13 cellular contexts compared by ENCODE assay signal in the genomic region with DNA sequence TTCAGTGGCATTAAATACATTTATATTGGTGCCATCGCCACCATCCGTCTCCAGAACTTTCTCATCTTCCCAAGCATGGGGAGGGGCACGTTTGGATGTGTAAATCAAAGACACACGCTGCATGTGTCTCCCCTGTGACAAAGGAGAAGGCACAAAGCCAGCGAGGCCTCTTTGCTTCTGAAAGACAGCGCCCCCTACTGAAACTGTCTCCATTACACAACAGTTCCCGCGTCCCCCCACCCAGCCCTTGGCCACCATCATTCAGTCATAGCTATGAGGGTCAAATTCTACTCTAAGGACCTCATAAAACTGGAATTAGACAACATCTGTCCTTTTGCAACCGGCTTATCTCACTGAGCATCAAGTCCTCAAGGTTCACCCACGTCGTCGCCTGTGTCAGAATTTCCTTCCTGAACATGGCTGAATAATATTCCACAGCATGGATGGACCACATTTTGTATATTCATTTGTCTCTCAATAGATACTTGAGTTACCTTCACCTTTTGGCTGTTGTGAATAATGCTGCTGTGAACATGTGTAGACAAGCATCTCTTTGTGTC.
DNase-seq lines count a peak whose midpoint lies in the region; FAIRE-seq and TF ChIP-seq lines count a peak whose summit lies in the region.
"Had no signal": no experiment of that assay in that cellular context is flagged by ENCODE, and none has a peak within 500 bp of the region (broad histone marks: within the 10 kb centered on the region; RNA-seq: fewer than 3 reads in every experiment).

No MANE protein-coding gene starts in this region.

- no peaks in the 10 kb centered on the region for H3K79me2 ChIP-seq in endothelial cell of umbilical vein (ENCODE audit: control insufficient read depth, insufficient read depth, low read length)

- no peak overlapping the region for H2AFZ ChIP-seq in endothelial cell of umbilical vein (ENCODE audit: low read depth, low read length)

- intact Hi-C loops in endothelial cell of umbilical vein (cut with micrococcal nuclease): no loop called here

- no peaks in the 10 kb centered on the region for H3K9me3 ChIP-seq in endothelial cell of umbilical vein (replicated peaks; ENCODE audit: control insufficient read depth, insufficient read depth, low read length)
- H3K9me3 ChIP-seq: HAP-1, MG63, tibial nerve had no signal

- H3K4me3 ChIP-seq in NB4 (ENCODE audit: low read depth, low read length) (no peak overlapping the region), endothelial cell of umbilical vein (replicated peaks in 1 of 3; ENCODE audit: insufficient read depth in 1 of 3, low read depth in 1 of 3, low read length in 3 of 3) (no peak overlapping the region)
- H3K4me3 ChIP-seq: HAP-1, MG63, tibial nerve had no signal

- DNase-seq in activated CD8-positive, alpha-beta memory T cell treated with anti-CD3 and anti-CD28 coated beads, Interleukin-2, amount 50 U/mL, for 48 hours: peak; percentile 53
- no peak for DNase-seq in activated CD8-positive, alpha-beta memory T cell treated with anti-CD3 and anti-CD28 coated beads, Interleukin-2, amount 50 U/mL, for 4 hours
- DNase-seq in NB4 (ENCODE audit: low read depth) (peak; percentile 43), endothelial cell of umbilical vein (ENCODE audit: low read depth, low spot score) (no peak), glomerular visceral epithelial cell (ENCODE audit: extremely low spot score) (no peak), NCI-H446 (lab: John Stamatoyannopoulos, UW) (no peak), NCI-H1417 (lab: John Stamatoyannopoulos, UW) (no peak)
- DNase-seq in stimulated activated CD8-positive, alpha-beta memory T cell treated with anti-CD3 and anti-CD28 coated beads, Interleukin-4, amount 100 ng/mL, for 48 hours: peak; percentile 33
- DNase-seq: caudate nucleus, MG63 had no signal

- dilution Hi-C loops in endothelial cell of umbilical vein (cut with MboI; ENCODE audit: extremely low pct_ligation_motif_present, low sequenced_read_pairs): no loop called here

- TF ChIP-seq POLR2A in NB4 (IDR thresholded peaks at IDR 0.05; ENCODE audit: extremely low read depth, insufficient read length): no peak
- TF ChIP-seq POLR2A in endothelial cell of umbilical vein (IDR thresholded peaks at IDR 0.05; ENCODE audit: low read depth, low read length): no peak

- no peaks in the 10 kb centered on the region for H3K9me1 ChIP-seq in endothelial cell of umbilical vein (replicated peaks; ENCODE audit: control insufficient read depth, extremely low read depth, insufficient read depth, low read length)

- FAIRE-seq in endothelial cell of umbilical vein (lab: Jason Lieb, UNC): no peak
- FAIRE-seq: islet of Langerhans had no signal

- TF ChIP-seq CTCF in NB4 (IDR thresholded peaks at IDR 0.05; ENCODE audit: low read depth, low read length) (peak; percentile 53), endothelial cell of umbilical vein (IDR thresholded peaks at IDR 0.05; ENCODE audit: extremely low read depth in 1 of 2, insufficient read depth in 1 of 2, low read depth in 1 of 2, low read length in 2 of 2) (peak; percentile 15 to 28)

- no peaks in the 10 kb centered on the region for H3K36me3 ChIP-seq in endothelial cell of umbilical vein (ENCODE audit: control insufficient read depth in 2 of 2, extremely low read depth in 1 of 2, insufficient read depth in 2 of 2, low read length in 2 of 2)
- H3K36me3 ChIP-seq: HAP-1, MG63, tibial nerve had no signal

- peaks cover 7 to 8% of the 10 kb centered on the region in 2 experiments for H3K27me3 ChIP-seq in endothelial cell of umbilical vein (ENCODE audit: control insufficient read depth in 2 of 2, insufficient read depth in 2 of 2, low read length in 2 of 2)
- H3K27me3 ChIP-seq: tibial nerve had no signal

- H3K9ac ChIP-seq in endothelial cell of umbilical vein (replicated peaks; ENCODE audit: extremely low read depth, insufficient read depth, low read length): no peak overlapping the region

- no peaks in the 10 kb centered on the region for H4K20me1 ChIP-seq in endothelial cell of umbilical vein (replicated peaks; ENCODE audit: control insufficient read depth, extremely low read depth, insufficient read depth, low read length)

- no peak overlapping the region for H3K4me2 ChIP-seq in endothelial cell of umbilical vein (ENCODE audit: insufficient read depth, low read length)

- no TSS peak for BruUV-seq in endothelial cell of umbilical vein (replicated peaks; lab: Mats Ljungman, UMichigan)

- CTCF ChIA-PET in endothelial cell of umbilical vein (lab: Charles Lee): no interaction called here

- POLR2A ChIA-PET in endothelial cell of umbilical vein (lab: Charles Lee): no interaction called here

- H3K4me1 ChIP-seq in endothelial cell of umbilical vein (ENCODE audit: control insufficient read depth, extremely low read depth, insufficient read depth, low read length): peaks cover 17% of the 10 kb centered on the region
- H3K4me1 ChIP-seq: HAP-1, tibial nerve had no signal

- no peak overlapping the region for H3K27ac ChIP-seq in endothelial cell of umbilical vein (ENCODE audit: insufficient read depth, low read depth, low read length)
- H3K27ac ChIP-seq: tibial nerve had no signal

TF ChIP-seq in endothelial cell of umbilical vein, 7 proteins besides CTCF, POLR2A, EP300 and RAD21:
- TF ChIP-seq EZH2 (IDR thresholded peaks at IDR 0.05; ENCODE audit: borderline replicate concordance, low read depth, low read length, severe bottlenecking): no peak
- no peak for TF ChIP-seq JUN (IDR thresholded peaks at IDR 0.05; ENCODE audit: borderline replicate concordance, insufficient read depth, insufficient read length, low read depth)
- TF ChIP-seq, protein P1, sequence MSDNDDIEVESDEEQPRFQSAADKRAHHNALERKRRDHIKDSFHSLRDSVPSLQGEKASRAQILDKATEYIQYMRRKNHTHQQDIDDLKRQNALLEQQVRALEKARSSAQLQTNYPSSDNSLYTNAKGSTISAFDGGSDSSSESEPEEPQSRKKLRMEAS (IDR thresholded peaks at IDR 0.05; ENCODE audit: insufficient read depth, insufficient read length): no peak
- no peak for TF ChIP-seq GATA2 (IDR thresholded peaks at IDR 0.05; ENCODE audit: insufficient read depth, insufficient read length, low read depth, low read length)
- no peak for TF ChIP-seq FOS (IDR thresholded peaks at IDR 0.05; ENCODE audit: borderline replicate concordance, insufficient read depth, low read length)
- no peak for TF ChIP-seq POLR2AphosphoS5 (IDR thresholded peaks at IDR 0.05; ENCODE audit: insufficient read depth, low read depth, low read length)
- TF ChIP-seq MYC (IDR thresholded peaks at IDR 0.05; ENCODE audit: low read depth, low read length): no peak

Comparison
In these comparisons a context has a peak if more than half of its experiments do, and no peak if none do; other contexts are left out.
1. DNase-seq: peak in activated CD8-positive, alpha-beta memory T cell treated with anti-CD3 and anti-CD28 coated beads, Interleukin-2, amount 50 U/mL, for 48 hours (single experiment), NB4 (single experiment) and stimulated activated CD8-positive, alpha-beta memory T cell treated with anti-CD3 and anti-CD28 coated beads, Interleukin-4, amount 100 ng/mL, for 48 hours (single experiment); none in activated CD8-positive, alpha-beta memory T cell treated with anti-CD3 and anti-CD28 coated beads, Interleukin-2, amount 50 U/mL, for 4 hours (single experiment), endothelial cell of umbilical vein (single experiment), glomerular visceral epithelial cell (single experiment), NCI-H446 (0 of 2) and NCI-H1417 (0 of 3).